In the genomic region with DNA sequence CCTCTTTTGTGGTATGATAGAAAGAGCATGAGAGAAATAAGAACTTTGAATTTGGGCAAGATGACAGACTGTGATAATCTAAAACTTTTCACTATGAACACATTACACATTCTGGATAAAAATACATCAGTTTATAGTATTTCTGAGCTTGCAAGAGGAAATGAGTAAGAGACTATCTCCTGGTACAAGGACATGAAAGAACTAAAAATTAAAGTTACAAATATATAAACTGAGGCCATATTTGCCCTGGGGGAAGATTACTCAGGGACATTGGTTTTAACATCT, we compare ENCODE assay signal across 20 cellular contexts. TPM values are rescaled to one million over a fixed set of nuclear protein-coding genes. Genes with fewer than 3 reads are reported as not detected.
DNase-seq lines count a peak whose midpoint lies in the region; ATAC-seq lines count a peak whose summit lies in the region.
"Had no signal": no experiment of that assay in that cellular context is flagged by ENCODE, and none has a peak within 500 bp of the region (broad histone marks: within the 10 kb centered on the region; RNA-seq: fewer than 3 reads in every experiment).

No MANE protein-coding gene starts in this region.

- H3K27me3 Mint-ChIP-seq in activated naive CD8-positive, alpha-beta T cell treated with anti-CD3 and anti-CD28 coated beads for 36 hours: peaks cover 16% of the 10 kb centered on the region

- H3K9me3 Mint-ChIP-seq in activated naive CD4-positive, alpha-beta T cell treated with anti-CD3 and anti-CD28 coated beads, Interleukin-2, amount 50 U/mL, for 72 hours: no peaks in the 10 kb centered on the region
- H3K9me3 Mint-ChIP-seq in activated naive CD8-positive, alpha-beta T cell treated with anti-CD3 and anti-CD28 coated beads for 36 hours: peaks cover 3% of the 10 kb centered on the region
- H3K9me3 Mint-ChIP-seq: CD8-positive, alpha-beta memory T cell had no signal

- no peak overlapping the region for H3K27ac Mint-ChIP-seq in activated naive CD4-positive, alpha-beta T cell treated with anti-CD3 and anti-CD28 coated beads, Interleukin-2, amount 50 U/mL, for 72 hours
- H3K27ac Mint-ChIP-seq in activated naive CD8-positive, alpha-beta T cell treated with anti-CD3 and anti-CD28 coated beads for 36 hours: peak overlapping the region; percentile 38
- H3K27ac Mint-ChIP-seq: CD8-positive, alpha-beta memory T cell had no signal

- no peaks in the 10 kb centered on the region for H3K36me3 Mint-ChIP-seq in activated naive CD4-positive, alpha-beta T cell treated with anti-CD3 and anti-CD28 coated beads, Interleukin-2, amount 50 U/mL, for 72 hours
- H3K36me3 Mint-ChIP-seq in activated naive CD8-positive, alpha-beta T cell treated with anti-CD3 and anti-CD28 coated beads for 36 hours: peaks cover 2% of the 10 kb centered on the region
- H3K36me3 Mint-ChIP-seq: CD8-positive, alpha-beta memory T cell had no signal

- H3K4me3 Mint-ChIP-seq in activated naive CD8-positive, alpha-beta T cell treated with anti-CD3 and anti-CD28 coated beads for 36 hours: no peak overlapping the region
- H3K4me3 Mint-ChIP-seq: CD8-positive, alpha-beta memory T cell had no signal

- peaks cover 10% of the 10 kb centered on the region for H3K4me1 Mint-ChIP-seq in activated naive CD8-positive, alpha-beta T cell treated with anti-CD3 and anti-CD28 coated beads for 36 hours
- H3K4me1 Mint-ChIP-seq: CD8-positive, alpha-beta memory T cell had no signal

- DNase-seq in activated naive CD4-positive, alpha-beta T cell treated with anti-CD3 and anti-CD28 coated beads, Interleukin-2, amount 50 U/mL, for 72 hours (ENCODE audit: low spot score in 2 of 2): no peak
- no peak for DNase-seq in activated naive CD4-positive, alpha-beta T cell treated with anti-CD3 and anti-CD28 coated beads, Interleukin-2, amount 50 U/mL, for 16 hours
- peak; percentile 4 for DNase-seq in M059J (ENCODE audit: low read depth)
- DNase-seq in activated naive CD8-positive, alpha-beta T cell treated with anti-CD3 and anti-CD28 coated beads for 36 hours: no peak
- no peak for DNase-seq in H4 (ENCODE audit: low spot score)
- no peak for DNase-seq in effector CD4-positive, alpha-beta T cell
- DNase-seq: ACHN; Calu3; CD8-positive, alpha-beta memory T cell; GF-D8; Karpas-422; MG63; NCI-H1417; NCI-H187; NCI-H446 treated with DMSO at 0.1 percent for 48 hours; NCI-H526 treated with DMSO at 0.1 percent for 48 hours; Peyer's patch; SJCRH30 had no signal

- peak; percentile 87 to 98 for ATAC-seq in activated naive CD4-positive, alpha-beta T cell treated with anti-CD3 and anti-CD28 coated beads, Interleukin-2, amount 50 U/mL, for 72 hours
- ATAC-seq in HG03095 (IDR thresholded peaks at IDR 0.05; ENCODE audit: unreplicated experiment): no peak

RNA-seq across cellular contexts. Expression of gene UCN3, which starts 8.3 kb away (rescaled TPM):
- total RNA-seq in activated naive CD4-positive, alpha-beta T cell treated with anti-CD3 and anti-CD28 coated beads, Interleukin-2, amount 50 U/mL, for 72 hours: not detected
- total RNA-seq in M059J (2014; rRNA removed; shearing (Covaris generic)): not detected in 2 replicates
- total RNA-seq in activated naive CD8-positive, alpha-beta T cell treated with anti-CD3 and anti-CD28 coated beads for 36 hours: not detected
- total RNA-seq in H4 (2014; rRNA removed; shearing (Covaris generic)): not detected in 2 replicates
- total RNA-seq: Calu3; CD8-positive, alpha-beta memory T cell; Daoy had no signal

RNA-seq across cellular contexts. Expression of gene TUBAL3, which starts 48.2 kb away (rescaled TPM):
- total RNA-seq in activated naive CD4-positive, alpha-beta T cell treated with anti-CD3 and anti-CD28 coated beads, Interleukin-2, amount 50 U/mL, for 72 hours: not detected
- not detected in 2 replicates for total RNA-seq in M059J (2014; rRNA removed; shearing (Covaris generic))
- total RNA-seq in activated naive CD8-positive, alpha-beta T cell treated with anti-CD3 and anti-CD28 coated beads for 36 hours: not detected
- total RNA-seq in H4 (2014; rRNA removed; shearing (Covaris generic)): 0.25 TPM in 1 of 2 replicates, not detected in the other
- total RNA-seq: Calu3; CD8-positive, alpha-beta memory T cell; SJCRH30 had no signal

RNA-seq across cellular contexts. Expression of gene NET1, which starts 55.9 kb away (rescaled TPM):
- 10 to 100 TPM; 19.5 to 33.4 TPM for total RNA-seq in activated naive CD4-positive, alpha-beta T cell treated with anti-CD3 and anti-CD28 coated beads, Interleukin-2, amount 50 U/mL, for 72 hours
- 11.4 and 16.3 TPM in 2 replicates for total RNA-seq in M059J (2014; rRNA removed; shearing (Covaris generic))
- total RNA-seq in activated naive CD8-positive, alpha-beta T cell treated with anti-CD3 and anti-CD28 coated beads for 36 hours: 10 to 100 TPM; 30.6 to 30.7 TPM
- 12.6 and 13.0 TPM in 2 replicates for total RNA-seq in H4 (2014; rRNA removed; shearing (Covaris generic))
